ENCODE assay signal across 1 cellular context in genomic region chr15:41690636-41691035, GRCh38.
TF ChIP-seq lines count a peak whose summit lies in the region.

No MANE protein-coding gene starts in this region.

TF ChIP-seq in K562, 482 proteins besides CTCF, POLR2A, EP300 and RAD21 (continued from another document):
- TF ChIP-seq, protein P1, sequence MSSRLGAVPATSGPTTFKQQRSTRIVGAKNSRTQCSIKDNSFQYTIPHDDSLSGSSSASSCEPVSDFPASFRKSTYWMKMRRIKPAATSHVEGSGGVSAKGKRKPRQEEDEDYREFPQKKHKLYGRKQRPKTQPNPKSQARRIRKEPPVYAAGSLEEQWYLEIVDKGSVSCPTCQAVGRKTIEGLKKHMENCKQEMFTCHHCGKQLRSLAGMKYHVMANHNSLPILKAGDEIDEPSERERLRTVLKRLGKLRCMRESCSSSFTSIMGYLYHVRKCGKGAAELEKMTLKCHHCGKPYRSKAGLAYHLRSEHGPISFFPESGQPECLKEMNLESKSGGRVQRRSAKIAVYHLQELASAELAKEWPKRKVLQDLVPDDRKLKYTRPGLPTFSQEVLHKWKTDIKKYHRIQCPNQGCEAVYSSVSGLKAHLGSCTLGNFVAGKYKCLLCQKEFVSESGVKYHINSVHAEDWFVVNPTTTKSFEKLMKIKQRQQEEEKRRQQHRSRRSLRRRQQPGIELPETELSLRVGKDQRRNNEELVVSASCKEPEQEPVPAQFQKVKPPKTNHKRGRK (tag; IDR thresholded peaks at IDR 0.05) = no peak
- no peak for TF ChIP-seq PPARD (CRISPR knock-in tag; IDR thresholded peaks at IDR 0.05)
- TF ChIP-seq ZNF436 (CRISPR knock-in tag; IDR thresholded peaks at IDR 0.05) = no peak
- TF ChIP-seq, protein P2, sequence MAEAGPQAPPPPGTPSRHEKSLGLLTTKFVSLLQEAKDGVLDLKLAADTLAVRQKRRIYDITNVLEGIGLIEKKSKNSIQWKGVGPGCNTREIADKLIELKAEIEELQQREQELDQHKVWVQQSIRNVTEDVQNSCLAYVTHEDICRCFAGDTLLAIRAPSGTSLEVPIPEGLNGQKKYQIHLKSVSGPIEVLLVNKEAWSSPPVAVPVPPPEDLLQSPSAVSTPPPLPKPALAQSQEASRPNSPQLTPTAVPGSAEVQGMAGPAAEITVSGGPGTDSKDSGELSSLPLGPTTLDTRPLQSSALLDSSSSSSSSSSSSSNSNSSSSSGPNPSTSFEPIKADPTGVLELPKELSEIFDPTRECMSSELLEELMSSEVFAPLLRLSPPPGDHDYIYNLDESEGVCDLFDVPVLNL (CRISPR knock-in tag; IDR thresholded peaks at IDR 0.05; ENCODE audit: low read depth) = no peak
- TF ChIP-seq ZKSCAN1 (IDR thresholded peaks at IDR 0.05; ENCODE audit: low read depth, low read length) = no peak
- TF ChIP-seq ERF (CRISPR knock-in tag; IDR thresholded peaks at IDR 0.05) = no peak
- no peak for TF ChIP-seq PYGO2 (tag; IDR thresholded peaks at IDR 0.05)
- no peak for TF ChIP-seq SRF (CRISPR knock-in tag; IDR thresholded peaks at IDR 0.05)
- TF ChIP-seq CUX1 (CRISPR knock-in tag; IDR thresholded peaks at IDR 0.05) = no peak
- TF ChIP-seq, protein P3, sequence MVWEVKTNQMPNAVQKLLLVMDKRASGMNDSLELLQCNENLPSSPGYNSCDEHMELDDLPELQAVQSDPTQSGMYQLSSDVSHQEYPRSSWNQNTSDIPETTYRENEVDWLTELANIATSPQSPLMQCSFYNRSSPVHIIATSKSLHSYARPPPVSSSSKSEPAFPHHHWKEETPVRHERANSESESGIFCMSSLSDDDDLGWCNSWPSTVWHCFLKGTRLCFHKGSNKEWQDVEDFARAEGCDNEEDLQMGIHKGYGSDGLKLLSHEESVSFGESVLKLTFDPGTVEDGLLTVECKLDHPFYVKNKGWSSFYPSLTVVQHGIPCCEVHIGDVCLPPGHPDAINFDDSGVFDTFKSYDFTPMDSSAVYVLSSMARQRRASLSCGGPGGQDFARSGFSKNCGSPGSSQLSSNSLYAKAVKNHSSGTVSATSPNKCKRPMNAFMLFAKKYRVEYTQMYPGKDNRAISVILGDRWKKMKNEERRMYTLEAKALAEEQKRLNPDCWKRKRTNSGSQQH (CRISPR knock-in tag; IDR thresholded peaks at IDR 0.05) = no peak
- TF ChIP-seq THAP7 (CRISPR knock-in tag; IDR thresholded peaks at IDR 0.05) = no peak
- no peak for TF ChIP-seq KLF16 (IDR thresholded peaks at IDR 0.05)
- TF ChIP-seq E2F3 (CRISPR knock-in tag; IDR thresholded peaks at IDR 0.05) = no peak
- TF ChIP-seq NR2C2 (CRISPR knock-in tag; IDR thresholded peaks at IDR 0.05) = no peak
- TF ChIP-seq NR2C2 (tag; IDR thresholded peaks at IDR 0.05) = no peak
- no peak for TF ChIP-seq SP2 (IDR thresholded peaks at IDR 0.05; ENCODE audit: extremely low read depth, low read depth, low read length, poor library complexity, severe bottlenecking)
